ENCODE assay signal across 9 cellular contexts in the genomic region with DNA sequence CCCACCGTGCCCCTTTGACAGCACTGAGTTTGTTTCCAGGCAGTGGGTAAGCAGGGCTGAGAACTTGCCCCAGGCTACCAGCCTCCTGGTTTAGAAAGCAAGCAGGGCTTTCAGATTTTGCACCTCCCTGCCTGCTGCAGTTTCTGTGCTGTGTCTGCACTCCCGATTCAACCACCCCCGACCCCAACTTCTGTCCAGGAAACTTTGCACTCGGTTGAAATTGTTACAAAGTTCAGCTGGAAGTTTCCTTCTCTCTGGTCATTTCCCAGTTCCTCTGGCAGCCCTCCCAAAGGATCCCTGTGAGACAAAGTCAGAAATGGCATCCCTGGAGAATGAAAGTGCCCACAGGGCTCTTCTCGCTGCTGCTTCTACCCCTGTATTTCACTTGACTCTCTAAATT. TPM values are rescaled to one million over a fixed set of nuclear protein-coding genes. Genes with fewer than 3 reads are reported as not detected.
"Had no signal": no experiment of that assay in that cellular context is flagged by ENCODE, and none has a peak within 500 bp of the region (broad histone marks: within the 10 kb centered on the region; RNA-seq: fewer than 3 reads in every experiment).

No MANE protein-coding gene starts in this region.

- DNase-seq: GM23248, H9, HCEC 1CT, KBM-7 had no signal

- FAIRE-seq: H1, H54, HTR-8/SVneo had no signal

- H3K4me3 ChIP-seq: GM23248 had no signal

- H3K27ac ChIP-seq: GM23248 had no signal

- H3K9ac ChIP-seq: GM23248 had no signal

- H2AFZ ChIP-seq: GM23248 had no signal

RNA-seq across cellular contexts. Expression of a gene that starts 12.4 kb away (rescaled TPM):
- total RNA-seq: GM23248, H1, H9, HT-29 had no signal
- polyA plus RNA-seq: GM23248, H1, IgD-negative memory B cell had no signal
